9 cellular contexts compared by ENCODE assay signal in genomic region chr15:72785452-72786243, GRCh38. TPM values are rescaled to one million over a fixed set of nuclear protein-coding genes. Genes with fewer than 3 reads are reported as not detected.
DNase-seq lines count a peak whose midpoint lies in the region; TF ChIP-seq lines count a peak whose summit lies in the region.
"Had no signal": no experiment of that assay in that cellular context is flagged by ENCODE, and none has a peak within 500 bp of the region (broad histone marks: within the 10 kb centered on the region; RNA-seq: fewer than 3 reads in every experiment).

No MANE protein-coding gene starts in this region.

- peaks cover 48% of the 10 kb centered on the region for H3K4me1 Mint-ChIP-seq in activated CD4-positive, alpha-beta memory T cell treated with anti-CD3 and anti-CD28 coated beads for 36 hours (ENCODE audit: low read depth)

- TF ChIP-seq CTCF in fibroblast of lung (conservative IDR thresholded peaks at IDR 0.05 in 1 of 2, IDR thresholded peaks at IDR 0.05 in 1 of 2; ENCODE audit: low read depth in 1 of 2, low read length in 2 of 2) = no peak
- no peak for TF ChIP-seq CTCF in WERI-Rb-1 (IDR thresholded peaks at IDR 0.05; ENCODE audit: low read depth, low read length)

- H3K27me3 ChIP-seq in fibroblast of lung (ENCODE audit: control insufficient read depth, insufficient read depth, low read length) (no peaks in the 10 kb centered on the region), WERI-Rb-1 (ENCODE audit: insufficient read depth, low read depth, severe bottlenecking) (no peaks in the 10 kb centered on the region)

- in situ Hi-C loops in KBM-7 (cut with MboI; ENCODE audit: low pct_unique_long_range_greater_than_20kb, low sequenced_read_pairs) = no loop called here

- peak; percentile 43 for DNase-seq in GOT3 (lab: John Stamatoyannopoulos, UW)
- DNase-seq in activated CD4-positive, alpha-beta memory T cell treated with anti-CD3 and anti-CD28 coated beads for 36 hours = peak; percentile 84
- peak; percentile 59 to 78 for DNase-seq in fibroblast of lung (ENCODE audit: low read depth in 2 of 2)
- peak; percentile 17 to 27 for DNase-seq in stimulated activated CD4-positive, alpha-beta T cell treated with anti-CD3 and anti-CD28 coated beads, Interleukin-4, amount 100 ng/mL, for 4 hours
- DNase-seq in WERI-Rb-1 = no peak
- no peak for DNase-seq in NCI-H524 treated with DMSO at 0.1 percent for 48 hours (lab: John Stamatoyannopoulos, UW)
- no peak for DNase-seq in KBM-7
- no peak for DNase-seq in middle frontal gyrus (ENCODE audit: extremely low spot score, low spot score)

- H3K9me3 ChIP-seq in fibroblast of lung (ENCODE audit: control insufficient read depth, insufficient read depth, low read depth, low read length) (no peaks in the 10 kb centered on the region), WERI-Rb-1 (ENCODE audit: severe bottlenecking) (no peaks in the 10 kb centered on the region)

- peaks cover 14% of the 10 kb centered on the region for H3K36me3 Mint-ChIP-seq in activated CD4-positive, alpha-beta memory T cell treated with anti-CD3 and anti-CD28 coated beads for 36 hours
- H3K36me3 Mint-ChIP-seq: WTC11 had no signal

- H3K4me3 Mint-ChIP-seq in activated CD4-positive, alpha-beta memory T cell treated with anti-CD3 and anti-CD28 coated beads for 36 hours = no peak overlapping the region

- H3K27me3 Mint-ChIP-seq in activated CD4-positive, alpha-beta memory T cell treated with anti-CD3 and anti-CD28 coated beads for 36 hours = no peaks in the 10 kb centered on the region

- peak overlapping the region; percentile 88 for H3K27ac Mint-ChIP-seq in activated CD4-positive, alpha-beta memory T cell treated with anti-CD3 and anti-CD28 coated beads for 36 hours
- H3K27ac Mint-ChIP-seq: WTC11 had no signal

- H3K4me1 ChIP-seq in fibroblast of lung (ENCODE audit: control insufficient read depth, extremely low read depth, insufficient read depth, low read length) = peaks cover 8% of the 10 kb centered on the region

- intact Hi-C loops in activated CD4-positive, alpha-beta memory T cell treated with anti-CD3 and anti-CD28 coated beads for 36 hours (cut with micrococcal nuclease) = loop anchor here (2.0 to 10.0 kb wide), 5 partner anchors 355 to 909 kb away; partner anchors contain the start of genes NPTN and PKM

- CTCF ChIA-PET in activated CD4-positive, alpha-beta memory T cell treated with anti-CD3 and anti-CD28 coated beads for 36 hours (lab: Charles Lee) = interaction anchor here (0.6 to 4.4 kb wide), 10 partner anchors 10 to 488 kb away, joined by 3 to 41 read pairs (median 4); no protein-coding TSS in a partner anchor

- no peak overlapping the region for H3K4me2 ChIP-seq in fibroblast of lung (ENCODE audit: extremely low read depth, insufficient read depth, low read length)

- H3K9me3 Mint-ChIP-seq in activated CD4-positive, alpha-beta memory T cell treated with anti-CD3 and anti-CD28 coated beads for 36 hours = no peaks in the 10 kb centered on the region
- H3K9me3 Mint-ChIP-seq: WTC11 had no signal

- H3K27ac ChIP-seq in fibroblast of lung (ENCODE audit: insufficient read depth, low read length) (no peak overlapping the region), WERI-Rb-1 (no peak overlapping the region)

- no peaks in the 10 kb centered on the region for H4K20me1 ChIP-seq in fibroblast of lung (ENCODE audit: control insufficient read depth, extremely low read depth, insufficient read depth, low read length)

- no peak overlapping the region for H3K4me3 ChIP-seq in fibroblast of lung (replicated peaks in 1 of 4; ENCODE audit: control extremely low read depth in 1 of 4, insufficient read depth in 1 of 4, low read depth in 3 of 4, low read length in 4 of 4)
- no peak overlapping the region for H3K4me3 ChIP-seq in WERI-Rb-1 (ENCODE audit: low read depth, low read length)

- POLR2A ChIA-PET in activated CD4-positive, alpha-beta memory T cell treated with anti-CD3 and anti-CD28 coated beads for 36 hours (lab: Charles Lee) = interaction anchor here (1.1 to 2.0 kb wide), 4 partner anchors 8 to 557 kb away, joined by 3 to 11 read pairs (median 4); no protein-coding TSS in a partner anchor

- H3K9ac ChIP-seq in fibroblast of lung (ENCODE audit: insufficient read depth, low read length) = no peak overlapping the region

- peak overlapping the region; percentile 3 for H2AFZ ChIP-seq in fibroblast of lung (ENCODE audit: low read length)

- peaks cover 27% of the 10 kb centered on the region for H3K79me2 ChIP-seq in fibroblast of lung (ENCODE audit: control insufficient read depth, insufficient read depth, low read length)

- H3K36me3 ChIP-seq in fibroblast of lung (ENCODE audit: control insufficient read depth, insufficient read depth, low read length) (no peaks in the 10 kb centered on the region), WERI-Rb-1 (peaks cover 4% of the 10 kb centered on the region)

RNA-seq across cellular contexts. Expression of gene ADPGK, which starts 2.1 kb away (rescaled TPM):
- 10 to 100 TPM; 60.9 to 61.5 TPM for total RNA-seq in activated CD4-positive, alpha-beta memory T cell treated with anti-CD3 and anti-CD28 coated beads for 36 hours
- total RNA-seq in fibroblast of lung = 44.7 and 59.5 TPM in 2 replicates
- polyA plus RNA-seq in fibroblast of lung = 62.2 and 66.1 TPM in 2 replicates
- polyA plus RNA-seq in fibroblast of lung (2012) = 31.0 and 38.4 TPM in 2 replicates
- polyA minus RNA-seq in fibroblast of lung (ENCODE audit: low replicate concordance) = 25.5 and 37.8 TPM in 2 replicates

Comparison
In these comparisons a context has a peak if more than half of its experiments do, and no peak if none do; other contexts are left out.
1. DNase-seq: peak in GOT3 (single experiment), activated CD4-positive, alpha-beta memory T cell treated with anti-CD3 and anti-CD28 coated beads for 36 hours (single experiment), fibroblast of lung (2 of 2) and stimulated activated CD4-positive, alpha-beta T cell treated with anti-CD3 and anti-CD28 coated beads, Interleukin-4, amount 100 ng/mL, for 4 hours (2 of 2); none in WERI-Rb-1 (single experiment), NCI-H524 treated with DMSO at 0.1 percent for 48 hours (single experiment), KBM-7 (single experiment) and middle frontal gyrus (single experiment).